Comparison of ENCODE assay signal across 16 cellular contexts in the genomic region with DNA sequence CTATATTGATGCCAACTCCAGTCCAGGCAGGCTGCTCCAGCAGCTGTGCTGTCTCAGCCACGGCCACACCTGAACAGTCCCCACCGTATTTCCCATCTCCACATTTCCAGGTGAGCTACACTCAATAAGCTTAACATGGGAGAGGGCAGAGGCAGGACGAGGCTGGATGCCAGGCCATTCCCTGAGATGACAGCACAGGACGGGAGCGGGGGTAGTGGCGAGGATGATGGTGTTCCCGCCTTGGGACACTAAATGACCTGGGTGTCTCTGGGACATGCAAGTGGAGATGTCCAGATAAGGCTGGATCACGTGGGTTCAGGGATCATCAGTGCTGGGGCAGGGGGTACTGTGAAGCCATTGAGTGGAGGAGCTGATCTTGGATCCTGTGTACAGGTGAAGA. TPM values are rescaled to one million over a fixed set of nuclear protein-coding genes. Genes with fewer than 3 reads are reported as not detected.
"Had no signal": no experiment of that assay in that cellular context is flagged by ENCODE, and none has a peak within 500 bp of the region (broad histone marks: within the 10 kb centered on the region; RNA-seq: fewer than 3 reads in every experiment).

No MANE protein-coding gene starts in this region.

- FAIRE-seq: bronchial epithelial cell, urothelium cell line had no signal

- H3K36me3 ChIP-seq: lower lobe of right lung, prostate gland, thoracic aorta had no signal

- H3K9me3 ChIP-seq: lower lobe of right lung, prostate gland, thoracic aorta had no signal

- H3K4me3 ChIP-seq: lower lobe of right lung, prostate gland, thoracic aorta had no signal

- H3K4me3 Mint-ChIP-seq: activated naive CD8-positive, alpha-beta T cell treated with anti-CD3 and anti-CD28 coated beads for 36 hours; activated T-cell treated with anti-CD3 and anti-CD28 coated beads, Interleukin-2, amount 50 U/mL, for 24 hours; naive thymus-derived CD8-positive, alpha-beta T cell; stimulated activated naive CD8-positive, alpha-beta T cell treated with anti-CD3 and anti-CD28 coated beads, Interleukin-15, Interleukin-2, amounts not matched to agents 100 ng/mL and 50 ng/mL, for 24 hours had no signal

- H3K36me3 Mint-ChIP-seq: activated naive CD8-positive, alpha-beta T cell treated with anti-CD3 and anti-CD28 coated beads for 36 hours; naive thymus-derived CD8-positive, alpha-beta T cell had no signal

- H3K27ac Mint-ChIP-seq: activated naive CD8-positive, alpha-beta T cell treated with anti-CD3 and anti-CD28 coated beads for 36 hours; activated T-cell treated with anti-CD3 and anti-CD28 coated beads, Interleukin-2, amount 50 U/mL, for 24 hours; naive thymus-derived CD8-positive, alpha-beta T cell; stimulated activated naive CD8-positive, alpha-beta T cell treated with anti-CD3 and anti-CD28 coated beads, Interleukin-15, Interleukin-2, amounts not matched to agents 100 ng/mL and 50 ng/mL, for 24 hours had no signal

- H3K27ac ChIP-seq: lower lobe of right lung, prostate gland, thoracic aorta had no signal

- H3K9me3 Mint-ChIP-seq: activated naive CD8-positive, alpha-beta T cell treated with anti-CD3 and anti-CD28 coated beads for 36 hours; activated T-cell treated with anti-CD3 and anti-CD28 coated beads, Interleukin-2, amount 50 U/mL, for 24 hours; naive thymus-derived CD8-positive, alpha-beta T cell; stimulated activated naive CD8-positive, alpha-beta T cell treated with anti-CD3 and anti-CD28 coated beads, Interleukin-15, Interleukin-2, amounts not matched to agents 100 ng/mL and 50 ng/mL, for 24 hours had no signal

- H3K4me1 ChIP-seq: lower lobe of right lung, prostate gland had no signal

- ATAC-seq: naive thymus-derived CD8-positive, alpha-beta T cell had no signal

- DNase-seq: activated CD4-positive, alpha-beta T cell treated with anti-CD3 and anti-CD28 coated beads, Interleukin-2, amount 50 U/mL, for 4 hours; activated gamma-delta T cell treated with Interleukin-2 at 50 U/mL for 16 hours; activated naive CD8-positive, alpha-beta T cell treated with anti-CD3 and anti-CD28 coated beads for 36 hours; activated T-cell treated with anti-CD3 and anti-CD28 coated beads, Interleukin-2, amount 50 U/mL, for 24 hours; anterior cingulate cortex; hypothalamus; lower lobe of right lung; naive thymus-derived CD8-positive, alpha-beta T cell; occipital lobe; stimulated activated CD4-positive, alpha-beta T cell treated with anti-CD3 and anti-CD28 coated beads, Interleukin-15, amount 100 ng/mL, for 24 hours; stimulated activated CD4-positive, alpha-beta T cell treated with anti-CD3 and anti-CD28 coated beads, Interleukin-4, amount 100 ng/mL, for 24 hours had no signal

RNA-seq across cellular contexts. Expression of a gene that starts 29.5 kb away (rescaled TPM):
- total RNA-seq: naive thymus-derived CD8-positive, alpha-beta T cell had no signal
- polyA plus RNA-seq: naive thymus-derived CD8-positive, alpha-beta T cell had no signal
